ENCODE assay signal across 8 cellular contexts in the genomic region with DNA sequence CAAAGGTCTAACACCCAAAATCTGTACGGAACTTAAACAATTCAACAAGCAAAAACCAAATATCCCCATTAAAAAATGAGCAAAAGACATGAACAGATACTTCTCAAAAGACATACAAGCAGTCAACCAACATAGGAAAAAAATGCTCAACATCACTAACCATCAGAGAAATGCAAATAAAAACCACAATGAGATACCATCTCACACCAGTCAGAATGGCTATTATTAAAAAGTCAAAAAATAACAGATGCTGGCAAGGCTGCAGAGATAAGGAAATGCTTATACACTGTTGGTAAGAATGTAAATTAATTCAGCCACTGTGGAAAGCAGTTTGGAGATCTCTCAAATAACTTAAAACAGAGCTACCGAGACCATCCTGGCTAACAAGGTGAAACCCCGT. TPM values are rescaled to one million over a fixed set of nuclear protein-coding genes. Genes with fewer than 3 reads are reported as not detected.
DNase-seq lines count a peak whose midpoint lies in the region; ATAC-seq and TF ChIP-seq lines count a peak whose summit lies in the region.
"Not testable (repeated sequence)": the region's sequence is repeated elsewhere in the genome, so short reads cannot be mapped to it uniquely, and the experiment has no call there.

No MANE protein-coding gene starts in this region.

- peak overlapping the region; percentile 1 for H3K4me3 Mint-ChIP-seq in activated naive CD8-positive, alpha-beta T cell treated with anti-CD3 and anti-CD28 coated beads, Interleukin-2, amount 50 U/mL, for 24 hours
- not testable (repeated sequence) for H3K4me3 Mint-ChIP-seq in nephron progenitor cell

- H3K9me3 Mint-ChIP-seq in activated naive CD8-positive, alpha-beta T cell treated with anti-CD3 and anti-CD28 coated beads, Interleukin-2, amount 50 U/mL, for 24 hours; nephron progenitor cell: not testable (repeated sequence)

- not testable (repeated sequence) for H3K4me3 ChIP-seq in BLaER1

- peaks cover 44% of the 10 kb centered on the region for H3K36me3 ChIP-seq in BLaER1

- not testable (repeated sequence) for H3K27me3 Mint-ChIP-seq in activated naive CD8-positive, alpha-beta T cell treated with anti-CD3 and anti-CD28 coated beads, Interleukin-2, amount 50 U/mL, for 24 hours; nephron progenitor cell (ENCODE audit: low read depth, poor library complexity)

- not testable (repeated sequence) for H3K9me3 ChIP-seq in BLaER1

- not testable (repeated sequence) for TF ChIP-seq CTCF in nephron progenitor cell (IDR thresholded peaks at IDR 0.05)

- H3K9ac ChIP-seq in BLaER1: not testable (repeated sequence)

- H3K36me3 Mint-ChIP-seq in activated naive CD8-positive, alpha-beta T cell treated with anti-CD3 and anti-CD28 coated beads, Interleukin-2, amount 50 U/mL, for 24 hours (ENCODE audit: low read depth): peaks cover 70% of the 10 kb centered on the region
- peaks cover 68% of the 10 kb centered on the region for H3K36me3 Mint-ChIP-seq in nephron progenitor cell (ENCODE audit: low read depth)

- peak overlapping the region; percentile 20 for H3K27ac Mint-ChIP-seq in activated naive CD8-positive, alpha-beta T cell treated with anti-CD3 and anti-CD28 coated beads, Interleukin-2, amount 50 U/mL, for 24 hours
- peak overlapping the region; percentile 23 for H3K27ac Mint-ChIP-seq in nephron progenitor cell

- H3K27me3 ChIP-seq in BLaER1: not testable (repeated sequence)

- H3K4me2 ChIP-seq in BLaER1: peak overlapping the region; percentile 33

- peak; percentile 46 for ATAC-seq in GM18511 (IDR thresholded peaks at IDR 0.05; ENCODE audit: unreplicated experiment)
- ATAC-seq in GM19351 (IDR thresholded peaks at IDR 0.05; ENCODE audit: unreplicated experiment): peak; percentile 31
- peak; percentile 28 for ATAC-seq in HG02588 (IDR thresholded peaks at IDR 0.05; ENCODE audit: unreplicated experiment)
- ATAC-seq in HG03139 (IDR thresholded peaks at IDR 0.05; ENCODE audit: unreplicated experiment): peak; percentile 41
- peak; percentile 20 for ATAC-seq in activated naive CD8-positive, alpha-beta T cell treated with anti-CD3 and anti-CD28 coated beads, Interleukin-2, amount 50 U/mL, for 24 hours

- peaks cover 58% of the 10 kb centered on the region for H3K4me1 ChIP-seq in BLaER1

- peaks cover 49% of the 10 kb centered on the region for H3K4me1 Mint-ChIP-seq in activated naive CD8-positive, alpha-beta T cell treated with anti-CD3 and anti-CD28 coated beads, Interleukin-2, amount 50 U/mL, for 24 hours
- peaks cover 15% of the 10 kb centered on the region for H3K4me1 Mint-ChIP-seq in nephron progenitor cell

- not testable (repeated sequence) for H3K27ac ChIP-seq in BLaER1

- H4K20me1 ChIP-seq in BLaER1: not testable (repeated sequence)

- DNase-seq in M059J (ENCODE audit: low read depth): peak; percentile 41
- not testable (repeated sequence) for DNase-seq in activated naive CD8-positive, alpha-beta T cell treated with anti-CD3 and anti-CD28 coated beads, Interleukin-2, amount 50 U/mL, for 24 hours; nephron progenitor cell

RNA-seq across cellular contexts. Expression of a gene that starts 21.9 kb away (rescaled TPM):
- total RNA-seq in M059J (2014; rRNA removed; shearing (Covaris generic)): 75.0 and 82.0 TPM in 2 replicates

RNA-seq across cellular contexts. Expression of a gene that starts 22.0 kb away (rescaled TPM):
- 6.7 and 12.6 TPM in 2 replicates for total RNA-seq in M059J (2014; rRNA removed; shearing (Covaris generic))
